Comparison of ENCODE assay signal across 1 cellular context in genomic region chr9:121326130-121326838, GRCh38.
A peak's percentile ranks its signal among the peaks of the same experiment; 100 is the strongest.
TF ChIP-seq lines count a peak whose summit lies in the region.

No MANE protein-coding gene starts in this region.

TF ChIP-seq in H1, 55 proteins besides CTCF, POLR2A, EP300 and RAD21:
- peak; percentile 50; the same call in 1 of the 2 replicates for TF ChIP-seq TEAD4 (IDR thresholded peaks at IDR 0.05; ENCODE audit: low read depth, low read length)
- no peak for TF ChIP-seq NRF1 (IDR thresholded peaks at IDR 0.05; ENCODE audit: low read depth, low read length)
